ENCODE assay signal across 8 cellular contexts in the genomic region with DNA sequence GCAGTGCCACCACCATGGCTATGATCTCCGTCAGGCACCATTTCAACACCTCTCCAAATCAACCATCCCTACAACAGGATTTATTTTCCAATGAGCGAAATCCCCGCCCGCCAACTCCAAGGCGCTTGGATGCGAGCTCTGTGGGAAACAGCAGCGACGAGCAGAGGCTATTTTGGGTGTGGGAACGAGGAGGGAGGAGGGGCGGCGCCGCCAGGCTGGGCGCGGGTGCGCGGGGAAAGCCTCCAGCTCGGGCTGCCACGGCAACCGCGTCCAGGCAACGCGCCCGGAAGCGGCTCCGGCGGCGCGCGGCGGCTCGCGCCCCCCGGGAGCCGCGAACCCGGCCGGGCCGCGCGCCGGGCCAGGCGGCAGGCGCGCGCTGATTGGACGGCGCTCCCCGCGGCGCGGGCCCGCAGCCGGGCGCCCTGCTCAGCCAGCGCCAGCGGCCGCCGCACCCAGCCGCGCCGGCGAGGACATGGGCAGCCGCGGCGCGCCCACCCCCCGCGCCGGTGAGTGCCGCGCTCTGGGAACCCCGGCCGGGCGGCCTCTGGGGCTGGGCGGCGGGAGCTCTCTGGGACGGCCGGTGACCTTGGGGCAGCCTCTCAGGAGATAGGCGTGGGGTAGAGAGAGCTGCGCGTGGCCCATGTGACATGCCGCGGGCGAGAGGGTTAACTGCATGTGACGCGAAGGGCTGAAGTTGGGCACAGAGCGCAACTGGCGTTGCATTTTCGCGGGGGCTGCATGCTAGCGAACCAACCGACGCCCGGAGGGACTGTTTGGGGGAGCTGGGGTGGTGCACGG. TPM values are rescaled to one million over a fixed set of nuclear protein-coding genes. Genes with fewer than 3 reads are reported as not detected.
DNase-seq lines count a peak whose midpoint lies in the region; ATAC-seq, FAIRE-seq and TF ChIP-seq lines count a peak whose summit lies in the region.

A gene (plus strand): TSS at position 410 of the 798 bp plus-strand sequence. CDS start 20,441 bp downstream, outside the sequence.

- CTCF ChIA-PET in A549 (lab: Yijun Ruan, JAX) = interaction anchor here (0.6 to 2.5 kb wide), 12 partner anchors 9 to 300 kb away, joined by 3 to 8 read pairs (median 3); no protein-coding TSS in a partner anchor
- CTCF ChIA-PET in activated CD4-positive, alpha-beta T cell treated with anti-CD3 and anti-CD28 coated beads for 36 hours (lab: Charles Lee) = interaction anchor here (0.9 to 1.4 kb wide), 2 partner anchors 19 to 451 kb away, joined by 3 read pairs; no protein-coding TSS in a partner anchor

- peak within 1 kb of the TSS; percentile 66 for H3K4me3 Mint-ChIP-seq in activated CD4-positive, alpha-beta T cell treated with anti-CD3 and anti-CD28 coated beads for 36 hours

- peaks cover 22% of the 10 kb centered on the region for H3K27me3 ChIP-seq in lower lobe of right lung (ENCODE audit: low read depth)

- peaks cover 11% of the 10 kb centered on the region; the same call in 2 of the 3 replicates for H3K4me1 ChIP-seq in A549
- H3K4me1 ChIP-seq in lower lobe of right lung = peaks cover 18% of the 10 kb centered on the region

- ATAC-seq in A549 (peak; percentile 86 to 94), HG02798 (IDR thresholded peaks at IDR 0.05; ENCODE audit: poor library complexity, unreplicated experiment) (peak; percentile 79), lower lobe of right lung (peak; percentile 86 to 90)
- ATAC-seq in activated CD4-positive, alpha-beta T cell treated with anti-CD3 and anti-CD28 coated beads for 36 hours = peak; percentile 87

- TF ChIP-seq EP300 in A549 (IDR thresholded peaks at IDR 0.05) = no peak

- DNase-seq in A549 (ENCODE audit: low read depth in 1 of 2, low spot score in 1 of 2) (peak; percentile 73 to 96), GM13976 (ENCODE audit: low spot score) (peak; percentile 95), NCI-H146 (lab: John Stamatoyannopoulos, UW) (peak; percentile 80), ecto neural progenitor cell (ENCODE audit: low spot score) (peak; percentile 85), lower lobe of right lung (peak; percentile 76)
- DNase-seq in activated CD4-positive, alpha-beta T cell treated with anti-CD3 and anti-CD28 coated beads for 36 hours = peak; percentile 67
- DNase-seq in stimulated activated CD4-positive, alpha-beta T cell treated with anti-CD3 and anti-CD28 coated beads, TNF-alpha, amount 100 ng/mL, for 4 hours (ENCODE audit: low read depth in 3 of 3) = peak in 2 of 3 experiments; percentile 3 to 9

- H3K4me3 ChIP-seq in A549 (peak within 1 kb of the TSS; percentile 81), lower lobe of right lung (peak within 1 kb of the TSS; percentile 58)

- 3% methylated on average over 31 of the region's 95 CpGs for WGBS in A549 (ENCODE audit: missing lambda C conversion rate)

- no peaks in the 10 kb centered on the region for H3K36me3 ChIP-seq in lower lobe of right lung

- H3K9me3 ChIP-seq in A549 = no peaks in the 10 kb centered on the region
- no peaks in the 10 kb centered on the region for H3K9me3 ChIP-seq in lower lobe of right lung

- no peaks in the 10 kb centered on the region for H3K36me3 Mint-ChIP-seq in activated CD4-positive, alpha-beta T cell treated with anti-CD3 and anti-CD28 coated beads for 36 hours (ENCODE audit: low read depth)

- peaks cover 49% of the 10 kb centered on the region for H3K27me3 Mint-ChIP-seq in activated CD4-positive, alpha-beta T cell treated with anti-CD3 and anti-CD28 coated beads for 36 hours

- no peaks in the 10 kb centered on the region for H3K9me3 Mint-ChIP-seq in activated CD4-positive, alpha-beta T cell treated with anti-CD3 and anti-CD28 coated beads for 36 hours (ENCODE audit: low read depth)

- intact Hi-C loops in activated CD4-positive, alpha-beta T cell treated with anti-CD3 and anti-CD28 coated beads for 36 hours (cut with DNase I, micrococcal nuclease) = no loop called here
- intact Hi-C loops in lower lobe of right lung (cut with DNase I) = no loop called here

- no peak for FAIRE-seq in A549 (lab: Jason Lieb, UNC)

- H3K27ac ChIP-seq in A549 (peak within 1 kb of the TSS; percentile 90 to 96), lower lobe of right lung (no peak within 1 kb of the TSS)

- peak within 1 kb of the TSS; percentile 98 for H3K4me2 ChIP-seq in A549

- peak within 1 kb of the TSS; percentile 30 for H3K27ac Mint-ChIP-seq in activated CD4-positive, alpha-beta T cell treated with anti-CD3 and anti-CD28 coated beads for 36 hours

- peaks cover 15% of the 10 kb centered on the region for H3K4me1 Mint-ChIP-seq in activated CD4-positive, alpha-beta T cell treated with anti-CD3 and anti-CD28 coated beads for 36 hours

- in situ Hi-C loops in GM13976 (cut with MboI; ENCODE audit: low sequenced_read_pairs, unreplicated experiment) = no loop called here

- TF ChIP-seq CTCF in A549 (IDR thresholded peaks at IDR 0.05) (no peak), GM13976 (IDR thresholded peaks at IDR 0.05; ENCODE audit: borderline replicate concordance, control extremely low read depth, extremely low read depth, insufficient read depth, missing control alignments) (no peak), lower lobe of right lung (IDR thresholded peaks at IDR 0.05) (no peak)

- POLR2A ChIA-PET in A549 (lab: Yijun Ruan, JAX) = interaction anchor here (0.6 to 1.9 kb wide), 3 partner anchors 61 to 137 kb away, joined by 3 to 4 read pairs (median 3); a partner anchor contains a TSS
- POLR2A ChIA-PET in activated CD4-positive, alpha-beta T cell treated with anti-CD3 and anti-CD28 coated beads for 36 hours (lab: Charles Lee) = no interaction called here

- peak; percentile 38; the same call in 1 of the 2 replicates for TF ChIP-seq POLR2A in A549 (IDR thresholded peaks at IDR 0.05; ENCODE audit: low read length)

- TF ChIP-seq RAD21 in A549 (conservative IDR thresholded peaks at IDR 0.05 in 1 of 2, IDR thresholded peaks at IDR 0.05 in 1 of 2) = no peak

TF ChIP-seq in A549, 52 proteins besides CTCF, POLR2A, EP300 and RAD21:
- TF ChIP-seq, protein P1, sequence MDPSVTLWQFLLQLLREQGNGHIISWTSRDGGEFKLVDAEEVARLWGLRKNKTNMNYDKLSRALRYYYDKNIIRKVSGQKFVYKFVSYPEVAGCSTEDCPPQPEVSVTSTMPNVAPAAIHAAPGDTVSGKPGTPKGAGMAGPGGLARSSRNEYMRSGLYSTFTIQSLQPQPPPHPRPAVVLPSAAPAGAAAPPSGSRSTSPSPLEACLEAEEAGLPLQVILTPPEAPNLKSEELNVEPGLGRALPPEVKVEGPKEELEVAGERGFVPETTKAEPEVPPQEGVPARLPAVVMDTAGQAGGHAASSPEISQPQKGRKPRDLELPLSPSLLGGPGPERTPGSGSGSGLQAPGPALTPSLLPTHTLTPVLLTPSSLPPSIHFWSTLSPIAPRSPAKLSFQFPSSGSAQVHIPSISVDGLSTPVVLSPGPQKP (IDR thresholded peaks at IDR 0.05; ENCODE audit: low read depth, low read length) = no peak
- TF ChIP-seq BHLHE40 (IDR thresholded peaks at IDR 0.05; ENCODE audit: low read depth, low read length) = no peak
- peak in 1 of 2 experiments; percentile 60; a peak in 1 of 5 replicates for TF ChIP-seq JUN (IDR thresholded peaks at IDR 0.05)
- TF ChIP-seq, protein P2, sequence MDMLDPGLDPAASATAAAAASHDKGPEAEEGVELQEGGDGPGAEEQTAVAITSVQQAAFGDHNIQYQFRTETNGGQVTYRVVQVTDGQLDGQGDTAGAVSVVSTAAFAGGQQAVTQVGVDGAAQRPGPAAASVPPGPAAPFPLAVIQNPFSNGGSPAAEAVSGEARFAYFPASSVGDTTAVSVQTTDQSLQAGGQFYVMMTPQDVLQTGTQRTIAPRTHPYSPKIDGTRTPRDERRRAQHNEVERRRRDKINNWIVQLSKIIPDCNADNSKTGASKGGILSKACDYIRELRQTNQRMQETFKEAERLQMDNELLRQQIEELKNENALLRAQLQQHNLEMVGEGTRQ (IDR thresholded peaks at IDR 0.05) = peak; percentile 78
- TF ChIP-seq RNF2 (IDR thresholded peaks at IDR 0.05; ENCODE audit: borderline replicate concordance, low read depth) = no peak
- peak; percentile 51; the same call in 1 of the 2 replicates for TF ChIP-seq HOXB5 (CRISPR knock-in tag; IDR thresholded peaks at IDR 0.05)
- TF ChIP-seq NFE2L2 (conservative IDR thresholded peaks at IDR 0.05; ENCODE audit: low read length) = no peak
- TF ChIP-seq, protein P3, sequence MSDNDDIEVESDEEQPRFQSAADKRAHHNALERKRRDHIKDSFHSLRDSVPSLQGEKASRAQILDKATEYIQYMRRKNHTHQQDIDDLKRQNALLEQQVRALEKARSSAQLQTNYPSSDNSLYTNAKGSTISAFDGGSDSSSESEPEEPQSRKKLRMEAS (IDR thresholded peaks at IDR 0.05) = peak; percentile 90
- TF ChIP-seq CEBPB (IDR thresholded peaks at IDR 0.05) = no peak
- TF ChIP-seq, protein P4, sequence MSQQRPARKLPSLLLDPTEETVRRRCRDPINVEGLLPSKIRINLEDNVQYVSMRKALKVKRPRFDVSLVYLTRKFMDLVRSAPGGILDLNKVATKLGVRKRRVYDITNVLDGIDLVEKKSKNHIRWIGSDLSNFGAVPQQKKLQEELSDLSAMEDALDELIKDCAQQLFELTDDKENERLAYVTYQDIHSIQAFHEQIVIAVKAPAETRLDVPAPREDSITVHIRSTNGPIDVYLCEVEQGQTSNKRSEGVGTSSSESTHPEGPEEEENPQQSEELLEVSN (IDR thresholded peaks at IDR 0.05; ENCODE audit: borderline replicate concordance, low read depth) = peak; percentile 77

RNA-seq across cellular contexts. Expression of the gene that starts here (rescaled TPM):
- polyA plus RNA-seq in A549 (2011; rRNA removed) (12.4 and 13.1 TPM in 2 replicates), A549 (2017; fragmentation: RNase III; extraction: RNeasy Plus Mini Kit Qiagen cat#74134 plus additional on column Dnase treatment) (11.5 to 15.1 TPM (median 12.7 TPM) in 3 replicates)
- polyA plus RNA-seq in A549 (2012; cell fraction: cytosol; rRNA removed) = 9.6 and 10.4 TPM in 2 replicates
- polyA plus RNA-seq in A549 (2012; cell fraction: nucleus; rRNA removed) = 3.5 and 5.3 TPM in 2 replicates
- polyA minus RNA-seq in A549 (2011; rRNA and poly(A)+ RNA removed) = 4.9 and 7.7 TPM in 2 replicates
- total RNA-seq in activated CD4-positive, alpha-beta T cell treated with anti-CD3 and anti-CD28 coated beads for 36 hours = under 1 TPM; 0.26 to 0.57 TPM
- 1.8 TPM for total RNA-seq in lower lobe of right lung

Comparison
In these comparisons a context has a peak if more than half of its experiments do, and no peak if none do; other contexts are left out.
1. Peak in DNase-seq and ATAC-seq in activated CD4-positive, alpha-beta T cell treated with anti-CD3 and anti-CD28 coated beads for 36 hours; RNA of the gene not detected or under 1 TPM.
2. DNase-seq: peak in every context shown above with its lines; median percentile 95 in GM13976; 85 in ecto neural progenitor cell; 84 in A549; 80 in NCI-H146; 76 in lower lobe of right lung; 67 in activated CD4-positive, alpha-beta T cell treated with anti-CD3 and anti-CD28 coated beads for 36 hours; 6 in stimulated activated CD4-positive, alpha-beta T cell treated with anti-CD3 and anti-CD28 coated beads, TNF-alpha, amount 100 ng/mL, for 4 hours.